Comparison of ENCODE assay signal across 9 cellular contexts in genomic region chr1:161398900-161399256, GRCh38. TPM values are rescaled to one million over a fixed set of nuclear protein-coding genes. Genes with fewer than 3 reads are reported as not detected.
DNase-seq lines count a peak whose midpoint lies in the region; ATAC-seq lines count a peak whose summit lies in the region.
"Had no signal": no experiment of that assay in that cellular context is flagged by ENCODE, and none has a peak within 500 bp of the region (broad histone marks: within the 10 kb centered on the region; RNA-seq: fewer than 3 reads in every experiment).

No MANE protein-coding gene starts in this region.

- H3K27ac Mint-ChIP-seq in activated naive CD4-positive, alpha-beta T cell treated with anti-CD3 and anti-CD28 coated beads, Interleukin-2, amount 50 U/mL, for 72 hours: peak overlapping the region; percentile 100

- peaks cover 19 to 28% of the 10 kb centered on the region in 2 donors for H3K36me3 Mint-ChIP-seq in activated naive CD4-positive, alpha-beta T cell treated with anti-CD3 and anti-CD28 coated beads, Interleukin-2, amount 50 U/mL, for 72 hours

- no peaks in the 10 kb centered on the region for H3K36me3 ChIP-seq in iPS-20b (ENCODE audit: insufficient read depth, low read depth, low read length)
- no peaks in the 10 kb centered on the region for H3K36me3 ChIP-seq in subcutaneous abdominal adipose tissue (ENCODE audit: control insufficient read depth in 5 of 5, insufficient read depth in 5 of 5, low read length in 5 of 5)

- peak overlapping the region; percentile 80 for H3K4me3 ChIP-seq in iPS-20b (ENCODE audit: low read length)
- peak overlapping the region; percentile 79 to 92 (median 88) for H3K4me3 ChIP-seq in subcutaneous abdominal adipose tissue (ENCODE audit: low read depth in 1 of 5, low read length in 5 of 5)

- H3K9ac ChIP-seq in iPS-20b (ENCODE audit: low read depth, low read length): peak overlapping the region; percentile 87; the same call in 1 of the 2 replicates
- H3K9ac ChIP-seq in subcutaneous abdominal adipose tissue (ENCODE audit: low read length in 5 of 5): peak overlapping the region; percentile 64 to 100 (median 99)

- DNase-seq in SIG-M5 treated with dmso at 0.1 percent for 504 hours (lab: John Stamatoyannopoulos, UW; ENCODE audit: unreplicated experiment): peak; percentile 70
- DNase-seq in SIG-M5 (lab: John Stamatoyannopoulos, UW): no peak
- no peak for DNase-seq in activated naive CD4-positive, alpha-beta T cell treated with anti-CD3 and anti-CD28 coated beads, Interleukin-2, amount 50 U/mL, for 72 hours (ENCODE audit: low spot score in 2 of 2)
- no peak for DNase-seq in KBM-7
- no peak for DNase-seq in DMS153 treated with DMSO at 0.1 percent for 48 hours (lab: John Stamatoyannopoulos, UW; ENCODE audit: unreplicated experiment)
- DNase-seq in effector CD8-positive, alpha-beta T cell (lab: John Stamatoyannopoulos, UW): no peak

- H3K27ac ChIP-seq in iPS-20b (ENCODE audit: low read length) (no peak overlapping the region), subcutaneous abdominal adipose tissue (ENCODE audit: low read depth, low read length) (peak overlapping the region; percentile 99)

- H3K9me3 ChIP-seq in iPS-20b (ENCODE audit: insufficient read depth, low read depth, low read length) (no peaks in the 10 kb centered on the region), subcutaneous abdominal adipose tissue (ENCODE audit: control insufficient read depth in 5 of 5, low read length in 5 of 5) (no peaks in the 10 kb centered on the region)

- in situ Hi-C loops in KBM-7 (cut with MboI; ENCODE audit: low pct_unique_long_range_greater_than_20kb, low sequenced_read_pairs): loop anchor here (25.0 kb wide), 1 partner anchor 212 kb away; the partner anchor contains the start of genes ADAMTS4 and B4GALT3

- H3K4me1 ChIP-seq in iPS-20b (ENCODE audit: insufficient read depth, low read length) (no peaks in the 10 kb centered on the region), subcutaneous abdominal adipose tissue (ENCODE audit: control insufficient read depth in 5 of 5, insufficient read depth in 5 of 5, low read length in 5 of 5) (peaks cover 2 to 13% (median 10%) of the 10 kb centered on the region in 5 donors)

- H3K9me3 Mint-ChIP-seq in activated naive CD4-positive, alpha-beta T cell treated with anti-CD3 and anti-CD28 coated beads, Interleukin-2, amount 50 U/mL, for 72 hours: peaks cover 0 to 4% of the 10 kb centered on the region in 2 donors

- H3K27me3 ChIP-seq in iPS-20b (ENCODE audit: insufficient read depth, low read length) (peaks cover 10% of the 10 kb centered on the region), subcutaneous abdominal adipose tissue (ENCODE audit: control insufficient read depth in 5 of 5, insufficient read depth in 4 of 5, low read length in 5 of 5) (no peaks in the 10 kb centered on the region)

- ATAC-seq in activated naive CD4-positive, alpha-beta T cell treated with anti-CD3 and anti-CD28 coated beads, Interleukin-2, amount 50 U/mL, for 72 hours: peak in 1 of 2 donors; percentile 31

RNA-seq across cellular contexts. Expression of gene CFAP126, which starts 31.2 kb away (rescaled TPM):
- not detected for total RNA-seq in activated naive CD4-positive, alpha-beta T cell treated with anti-CD3 and anti-CD28 coated beads, Interleukin-2, amount 50 U/mL, for 72 hours
- total RNA-seq: Daoy had no signal
